24 cellular contexts compared by ENCODE assay signal in the genomic region with DNA sequence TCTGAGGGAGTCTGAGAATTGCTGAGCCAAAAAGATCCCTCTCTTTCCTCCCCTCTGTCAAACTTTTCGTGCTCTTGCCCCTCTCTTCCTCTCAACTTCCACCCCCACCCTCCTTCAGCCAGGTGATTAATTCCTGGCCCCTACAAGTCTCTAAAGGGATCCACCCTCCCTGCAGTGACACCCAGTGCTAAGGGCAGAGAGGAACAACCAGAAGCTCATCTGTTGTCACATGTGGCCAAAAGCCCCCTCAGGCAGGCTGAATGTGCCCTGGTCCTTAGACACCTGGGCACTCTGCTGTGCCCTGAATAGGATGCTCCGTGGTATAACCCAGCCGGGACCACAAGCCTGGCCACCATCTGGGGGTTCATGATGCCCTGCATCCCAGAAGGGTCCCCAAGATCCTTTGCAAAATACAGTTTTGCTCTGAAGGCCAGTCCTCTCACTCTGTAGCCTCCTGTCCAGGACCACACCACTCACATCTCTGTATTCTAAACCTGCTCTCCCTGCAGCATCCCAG.
DNase-seq lines count a peak whose midpoint lies in the region; ATAC-seq, FAIRE-seq and TF ChIP-seq lines count a peak whose summit lies in the region.
"Had no signal": no experiment of that assay in that cellular context is flagged by ENCODE, and none has a peak within 500 bp of the region (broad histone marks: within the 10 kb centered on the region; RNA-seq: fewer than 3 reads in every experiment).

No MANE protein-coding gene starts in this region.

- no peak for TF ChIP-seq RAD21 in HepG2 (CRISPR knock-in tag; IDR thresholded peaks at IDR 0.05)

- H4K20me1 ChIP-seq in GM23248 (ENCODE audit: insufficient read depth) (no peaks in the 10 kb centered on the region), OCI-LY3 (ENCODE audit: insufficient read depth, low read length) (no peaks in the 10 kb centered on the region), MM.1S (ENCODE audit: insufficient read depth, low read length) (no peaks in the 10 kb centered on the region), HepG2 (ENCODE audit: insufficient read depth, low read length) (no peaks in the 10 kb centered on the region)
- H4K20me1 ChIP-seq: BLaER1 treated with 17β-estradiol and CSF1 and Interleukin-3, amounts not matched to agents 10 nM and 100 nM had no signal

- DNase-seq in GM23248, result no peak
- DNase-seq in MM.1S, result no peak
- DNase-seq in CD1c-positive myeloid dendritic cell (ENCODE audit: extremely low spot score), result no peak
- DNase-seq in HepG2 (ENCODE audit: low spot score), result no peak
- DNase-seq in NCI-H69 (lab: John Stamatoyannopoulos, UW), result no peak
- DNase-seq: Calu3; CD8-positive, alpha-beta memory T cell; DMS153; NCI-H1092 treated with DMSO at 0.1 percent for 48 hours; NCI-H146; NCI-H2029; NCI-H2227 treated with DMSO at 0.1 percent for 48 hours; NCI-H510A; NCI-H748 treated with DMSO at 0.1 percent for 48 hours; Right ventricle myocardium superior had no signal

- CTCF ChIA-PET in HepG2 (lab: Yijun Ruan, JAX; ENCODE audit: low intra/inter-chr PET ratio, low total read pairs), result no interaction called here

- no peaks in the 10 kb centered on the region for H3K79me2 ChIP-seq in GM23248 (ENCODE audit: insufficient read depth)
- no peaks in the 10 kb centered on the region for H3K79me2 ChIP-seq in OCI-LY3 (ENCODE audit: low read length)
- H3K79me2 ChIP-seq in MM.1S (ENCODE audit: low read length), result no peaks in the 10 kb centered on the region
- H3K79me2 ChIP-seq in HepG2 (ENCODE audit: insufficient read depth, low read length), result no peaks in the 10 kb centered on the region

- intact Hi-C loops in HepG2 (cut with micrococcal nuclease; ENCODE audit: unreplicated experiment), result no loop called here

- H3F3A ChIP-seq in GM23248 (ENCODE audit: insufficient read depth) (no peaks in the 10 kb centered on the region), MM.1S (ENCODE audit: insufficient read depth, low read length) (no peaks in the 10 kb centered on the region)

- H3K36me3 Mint-ChIP-seq in stimulated activated memory B cell treated with anti-CD40 and anti-IgM and Interleukin-4, amounts not matched to agents 10 μg/mL and 1 μg/mL and 100 μg/mL, for 72 hours, result no peaks in the 10 kb centered on the region
- H3K36me3 Mint-ChIP-seq: CD8-positive, alpha-beta memory T cell had no signal

- H3K9me3 Mint-ChIP-seq in stimulated activated memory B cell treated with anti-CD40 and anti-IgM and Interleukin-4, amounts not matched to agents 10 μg/mL and 1 μg/mL and 100 μg/mL, for 72 hours, result no peaks in the 10 kb centered on the region
- H3K9me3 Mint-ChIP-seq: CD8-positive, alpha-beta memory T cell; T-helper 1 cell treated with Interleukin-12 subunit alpha and Interleukin-12 subunit beta and Interleukin-4 antibody, amounts not matched to agents 30 μg/mL and 1 μg/mL, for 36 hours had no signal

- TF ChIP-seq EP300 in HepG2 (IDR thresholded peaks at IDR 0.05; ENCODE audit: low read depth in 2 of 2, low read length in 2 of 2) (no peak), HepG2 (CRISPR knock-in tag; IDR thresholded peaks at IDR 0.05; ENCODE audit: borderline replicate concordance) (no peak)

- H3K27me3 Mint-ChIP-seq in stimulated activated memory B cell treated with anti-CD40 and anti-IgM and Interleukin-4, amounts not matched to agents 10 μg/mL and 1 μg/mL and 100 μg/mL, for 72 hours, result no peaks in the 10 kb centered on the region

- 39 to 53% methylated on average over 3 of the region's 3 CpGs for WGBS in GM23248 (ENCODE audit: low coverage in 1 of 2, low lambda C conversion rate in 2 of 2, missing lambda C conversion rate in 2 of 2), 2 experiments
- 26% methylated on average over 3 of the region's 3 CpGs for WGBS in HepG2 (ENCODE audit: low lambda C conversion rate)

- BruUV-seq in HepG2 (replicated peaks; lab: Mats Ljungman, UMichigan), result no TSS peak

- H3K9ac ChIP-seq in GM23248, result no peak overlapping the region
- peak overlapping the region; percentile 92 for H3K9ac ChIP-seq in OCI-LY3 (ENCODE audit: low read length)
- no peak overlapping the region for H3K9ac ChIP-seq in MM.1S (ENCODE audit: low read length)
- H3K9ac ChIP-seq in HepG2 (ENCODE audit: insufficient read depth, low read depth, low read length), result no peak overlapping the region
- H3K9ac ChIP-seq: BLaER1 treated with 17β-estradiol and CSF1 and Interleukin-3, amounts not matched to agents 10 nM and 100 nM had no signal

- 0 out of 2 replicates have a peak overlapping the region, but pooled peaks have one; percentile 59 for H2AFZ ChIP-seq in GM23248
- peak overlapping the region; percentile 77 for H2AFZ ChIP-seq in OCI-LY3 (ENCODE audit: low read depth, low read length)
- H2AFZ ChIP-seq in MM.1S (ENCODE audit: low read length), result no peak overlapping the region
- no peak overlapping the region for H2AFZ ChIP-seq in HepG2 (ENCODE audit: low read length)

- peak overlapping the region; percentile 86 for H3K27ac Mint-ChIP-seq in stimulated activated memory B cell treated with anti-CD40 and anti-IgM and Interleukin-4, amounts not matched to agents 10 μg/mL and 1 μg/mL and 100 μg/mL, for 72 hours
- H3K27ac Mint-ChIP-seq: CD8-positive, alpha-beta memory T cell; T-helper 1 cell treated with Interleukin-12 subunit alpha and Interleukin-12 subunit beta and Interleukin-4 antibody, amounts not matched to agents 30 μg/mL and 1 μg/mL, for 36 hours had no signal

- ATAC-seq in esophagus mucosa (peak; percentile 17), HepG2 (no peak)
- no peak for ATAC-seq in stimulated activated memory B cell treated with anti-CD40 and anti-IgM and Interleukin-4, amounts not matched to agents 10 μg/mL and 1 μg/mL and 100 μg/mL, for 72 hours
- ATAC-seq: HCT116, K562 had no signal

- H3K36me3 ChIP-seq in GM23248 (ENCODE audit: low read depth), result no peaks in the 10 kb centered on the region
- H3K36me3 ChIP-seq in OCI-LY3 (replicated peaks; ENCODE audit: low read depth, low read length), result no peaks in the 10 kb centered on the region
- no peaks in the 10 kb centered on the region for H3K36me3 ChIP-seq in MM.1S (replicated peaks; ENCODE audit: insufficient read depth, low read length)
- H3K36me3 ChIP-seq in HepG2 (replicated peaks in 1 of 2; ENCODE audit: control insufficient read depth in 1 of 2, insufficient read depth in 2 of 2, low read length in 2 of 2), result no peaks in the 10 kb centered on the region
- H3K36me3 ChIP-seq: BLaER1 treated with 17β-estradiol and CSF1 and Interleukin-3, amounts not matched to agents 10 nM and 100 nM had no signal

- H3K4me3 Mint-ChIP-seq in stimulated activated memory B cell treated with anti-CD40 and anti-IgM and Interleukin-4, amounts not matched to agents 10 μg/mL and 1 μg/mL and 100 μg/mL, for 72 hours, result no peak overlapping the region
- H3K4me3 Mint-ChIP-seq: CD8-positive, alpha-beta memory T cell; T-helper 1 cell treated with Interleukin-12 subunit alpha and Interleukin-12 subunit beta and Interleukin-4 antibody, amounts not matched to agents 30 μg/mL and 1 μg/mL, for 36 hours had no signal

- H3K4me3 ChIP-seq in GM23248 (no peak overlapping the region), OCI-LY3 (ENCODE audit: low read length) (peak overlapping the region; percentile 70), MM.1S (ENCODE audit: low read length) (no peak overlapping the region), HepG2 (replicated peaks in 1 of 3; ENCODE audit: insufficient read depth in 1 of 3, low read depth in 2 of 3, low read length in 3 of 3) (no peak overlapping the region)
- H3K4me3 ChIP-seq: BLaER1 treated with 17β-estradiol and CSF1 and Interleukin-3, amounts not matched to agents 10 nM and 100 nM; K562 had no signal

- H3K9me3 ChIP-seq in GM23248 (ENCODE audit: low read depth) (no peaks in the 10 kb centered on the region), OCI-LY3 (ENCODE audit: insufficient read depth, low read length) (no peaks in the 10 kb centered on the region), MM.1S (replicated peaks; ENCODE audit: insufficient read depth, low read length) (no peaks in the 10 kb centered on the region), HepG2 (ENCODE audit: low read length) (no peaks in the 10 kb centered on the region)
- H3K9me3 ChIP-seq: BLaER1 treated with 17β-estradiol and CSF1 and Interleukin-3, amounts not matched to agents 10 nM and 100 nM had no signal

- TF ChIP-seq CTCF in OCI-LY3 (IDR thresholded peaks at IDR 0.05; ENCODE audit: low read depth, low read length), result no peak; the same call in 1 of the 2 replicates
- TF ChIP-seq CTCF in MM.1S (IDR thresholded peaks at IDR 0.05; ENCODE audit: low read length), result no peak
- TF ChIP-seq CTCF in HepG2 (CRISPR knock-in tag; IDR thresholded peaks at IDR 0.05), result no peak

- H3K4me1 ChIP-seq in GM23248 (ENCODE audit: insufficient read depth) (no peaks in the 10 kb centered on the region), OCI-LY3 (ENCODE audit: low read length) (peaks cover 68% of the 10 kb centered on the region), MM.1S (ENCODE audit: low read length) (peaks cover 11% of the 10 kb centered on the region; the same call in 1 of the 2 replicates), HepG2 (ENCODE audit: insufficient read depth, low read length) (peaks cover 16% of the 10 kb centered on the region)

- TF ChIP-seq POLR2A in HepG2 (IDR thresholded peaks at IDR 0.05; ENCODE audit: insufficient read depth in 1 of 2, low read depth in 2 of 2, low read length in 2 of 2), result no peak

- H3K27ac ChIP-seq in GM23248 (no peak overlapping the region), OCI-LY3 (ENCODE audit: low read length) (peak overlapping the region; percentile 93), MM.1S (ENCODE audit: low read length) (no peak overlapping the region), HepG2 (ENCODE audit: extremely low read length, insufficient read depth, low read length) (no peak overlapping the region)
- H3K27ac ChIP-seq: BLaER1 treated with 17β-estradiol and CSF1 and Interleukin-3, amounts not matched to agents 10 nM and 100 nM had no signal

- H3K27me3 ChIP-seq in GM23248 (replicated peaks; ENCODE audit: insufficient read depth) (peaks cover 21% of the 10 kb centered on the region), OCI-LY3 (ENCODE audit: low read depth, low read length) (no peaks in the 10 kb centered on the region), MM.1S (replicated peaks; ENCODE audit: insufficient read depth, low read length) (no peaks in the 10 kb centered on the region), HepG2 (ENCODE audit: control insufficient read depth in 1 of 2, insufficient read depth in 2 of 2, low read length in 2 of 2) (0 out of 5 replicates have a peak, but pooled peaks cover 0 to 11% of the 10 kb centered on the region in 2 experiments)
- H3K27me3 ChIP-seq: BLaER1 treated with 17β-estradiol and CSF1 and Interleukin-3, amounts not matched to agents 10 nM and 100 nM had no signal

- H3K4me2 ChIP-seq in GM23248 (ENCODE audit: unreplicated experiment) (no peak overlapping the region), OCI-LY3 (ENCODE audit: low read length) (peak overlapping the region; percentile 91), MM.1S (ENCODE audit: low read depth, low read length) (no peak overlapping the region), HepG2 (ENCODE audit: low read depth, low read length) (no peak overlapping the region)

- H3K9me2 ChIP-seq in GM23248 (ENCODE audit: insufficient read depth), result no peaks in the 10 kb centered on the region
- H3K9me2 ChIP-seq in MM.1S (replicated peaks; ENCODE audit: insufficient read depth, low read length), result no peaks in the 10 kb centered on the region

- no peak for FAIRE-seq in HepG2 (lab: Jason Lieb, UNC)
- FAIRE-seq: GM18507, H1, K562 had no signal

- peaks cover 71% of the 10 kb centered on the region for H3K4me1 Mint-ChIP-seq in stimulated activated memory B cell treated with anti-CD40 and anti-IgM and Interleukin-4, amounts not matched to agents 10 μg/mL and 1 μg/mL and 100 μg/mL, for 72 hours
- H3K4me1 Mint-ChIP-seq: CD8-positive, alpha-beta memory T cell had no signal

- in situ Hi-C loops in GM23248 (cut with MboI) (no loop called here), HepG2 (cut with HindIII; ENCODE audit: extremely low pct_ligation_motif_present, low pct_unique_long_range_greater_than_20kb) (no loop called here)

- POLR2A ChIA-PET in HepG2 (lab: Yijun Ruan, JAX), result no interaction called here

Comparison
In these comparisons a context has a peak if more than half of its experiments do, and no peak if none do; other contexts are left out.
1. H2AFZ ChIP-seq: peak in GM23248 (single experiment) and OCI-LY3 (single experiment); none in MM.1S (single experiment) and HepG2 (single experiment).